23 cellular contexts compared by ENCODE assay signal in the genomic region with DNA sequence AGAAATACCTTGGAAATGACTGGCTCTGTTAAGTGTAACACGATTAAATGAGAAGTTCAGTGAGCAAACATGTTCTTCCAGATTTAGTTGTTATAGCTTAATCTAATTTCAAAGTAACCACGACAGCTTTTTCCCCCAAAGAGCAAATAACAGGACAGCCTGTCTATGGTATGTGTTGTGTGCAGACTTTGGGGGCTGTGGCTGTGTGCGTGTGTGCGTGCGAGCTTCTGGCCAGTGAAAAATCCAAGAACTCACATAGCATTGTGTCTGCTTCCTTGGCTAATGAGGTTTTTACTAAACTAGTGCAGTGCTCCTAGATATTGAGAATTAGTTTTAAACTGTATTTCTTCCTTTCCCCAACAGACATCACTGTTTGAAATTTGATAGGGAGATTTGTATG.
"Had no signal": no experiment of that assay in that cellular context is flagged by ENCODE, and none has a peak within 500 bp of the region (broad histone marks: within the 10 kb centered on the region; RNA-seq: fewer than 3 reads in every experiment).

No MANE protein-coding gene starts in this region.

- H3K9me3 ChIP-seq: ovary, uterus had no signal

- H3K27ac ChIP-seq: left lung, lower lobe of right lung, ovary, right atrium auricular region, right lobe of liver, skin epidermis, uterus had no signal

- FAIRE-seq: islet of Langerhans, kidney had no signal

- H3K36me3 ChIP-seq: ovary, right atrium auricular region, uterus had no signal

- DNase-seq: hypothalamus; immature natural killer cell; kidney; left colon; left lung; lower lobe of right lung; mammary epithelial cell; mesenchymal stem cell; naive B cell; natural killer cell; ovary; right lobe of liver; stimulated activated CD4-positive, alpha-beta T cell treated with anti-CD3 and anti-CD28 coated beads, Interleukin-12 subunit alpha, Interleukin-12 subunit beta, amount 100 ng/mL, for 4 hours; stimulated activated CD4-positive, alpha-beta T cell treated with anti-CD3 and anti-CD28 coated beads, Interleukin-15, amount 100 ng/mL, for 24 hours; stimulated activated CD4-positive, alpha-beta T cell treated with anti-CD3 and anti-CD28 coated beads, Interleukin-4, amount 100 ng/mL, for 24 hours; stimulated activated naive CD4-positive, alpha-beta T cell; substantia nigra; uterus had no signal

- H3K4me3 ChIP-seq: left lung, lower lobe of right lung, ovary, right atrium auricular region, right lobe of liver, skin epidermis, tibial nerve, uterus had no signal

- H3K27me3 ChIP-seq: left lung, ovary, right atrium auricular region, right lobe of liver, tibial nerve, uterus had no signal

- ATAC-seq: left colon; left lung; lower lobe of right lung; natural killer cell; right lobe of liver; stimulated activated effector memory CD8-positive, alpha-beta T cell treated with anti-CD3 and anti-CD28 coated beads, Interleukin-12 subunit alpha, Interleukin-12 subunit beta, amount 100 ng/mL, for 72 hours had no signal

- H3K4me1 ChIP-seq: left lung, lower lobe of right lung, right atrium auricular region, right lobe of liver, uterus had no signal
